Comparison of ENCODE assay signal across 2 cellular contexts in genomic region chr15:28598209-28598608, GRCh38. TPM values are rescaled to one million over a fixed set of nuclear protein-coding genes. Genes with fewer than 3 reads are reported as not detected.
"Had no signal": no experiment of that assay in that cellular context is flagged by ENCODE, and none has a peak within 500 bp of the region (broad histone marks: within the 10 kb centered on the region; RNA-seq: fewer than 3 reads in every experiment).

No MANE protein-coding gene starts in this region.

RNA-seq across cellular contexts. Expression of gene GOLGA6L25, which starts 44.8 kb away (rescaled TPM):
- total RNA-seq: G401, GM12878 had no signal
- polyA plus RNA-seq: GM12878 had no signal
